9 cellular contexts compared by ENCODE assay signal in the genomic region with DNA sequence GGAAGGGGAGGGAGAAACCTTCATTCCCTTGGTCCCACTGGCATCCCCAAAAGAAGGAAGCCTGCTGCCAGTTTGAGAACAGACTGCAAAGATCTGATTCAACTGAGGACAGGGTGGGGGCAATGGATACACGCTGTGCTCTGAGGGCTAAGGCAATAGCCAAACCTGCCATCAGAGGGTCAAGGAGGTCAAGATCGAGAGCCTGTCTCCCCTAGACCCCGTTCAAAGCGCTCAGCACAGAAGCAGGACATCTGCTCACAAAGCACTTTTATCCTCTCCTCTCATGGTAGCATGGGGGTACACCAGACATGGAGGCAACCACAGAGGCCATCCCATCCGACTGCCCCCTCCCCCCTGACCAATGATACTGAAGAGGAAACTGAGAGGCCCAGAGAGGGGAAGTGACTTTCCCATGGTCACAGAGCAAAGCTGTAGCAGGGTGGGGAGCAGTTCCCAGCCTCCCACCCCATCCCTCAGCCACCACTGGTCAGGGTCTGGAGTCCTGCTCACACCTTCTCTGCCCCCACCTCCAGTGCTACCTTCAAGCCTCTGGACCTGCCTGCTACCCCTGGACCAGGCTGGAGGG. TPM values are rescaled to one million over a fixed set of nuclear protein-coding genes. Genes with fewer than 3 reads are reported as not detected.
DNase-seq lines count a peak whose midpoint lies in the region; ATAC-seq and TF ChIP-seq lines count a peak whose summit lies in the region.
"Had no signal": no experiment of that assay in that cellular context is flagged by ENCODE, and none has a peak within 500 bp of the region (broad histone marks: within the 10 kb centered on the region; RNA-seq: fewer than 3 reads in every experiment).

No MANE protein-coding gene starts in this region.

- H2AFZ ChIP-seq in hepatocyte, result no peak overlapping the region

- H3K27ac ChIP-seq in Panc1 (ENCODE audit: low read length), result no peak overlapping the region
- peak overlapping the region; percentile 53 for H3K27ac ChIP-seq in epithelial cell of prostate
- no peak overlapping the region for H3K27ac ChIP-seq in hepatocyte
- H3K27ac ChIP-seq in suprapubic skin, result no peak overlapping the region

- TF ChIP-seq EP300 in suprapubic skin (IDR thresholded peaks at IDR 0.05), result no peak

- CTCF ChIA-PET in activated naive CD4-positive, alpha-beta T cell treated with anti-CD3 and anti-CD28 coated beads for 36 hours (lab: Charles Lee), result interaction anchor here (1.2 to 9.1 kb wide), 3 partner anchors 11 to 12 kb away, joined by 8 to 86 read pairs (median 16); a partner anchor contains a TSS
- CTCF ChIA-PET in Panc1 (lab: Charles Lee), result interaction anchor here (0.6 kb wide), 1 partner anchor 109 kb away, joined by 3 read pairs; no protein-coding TSS in a partner anchor

- intact Hi-C loops in activated naive CD4-positive, alpha-beta T cell treated with anti-CD3 and anti-CD28 coated beads for 36 hours (cut with micrococcal nuclease), result loop anchor here (1.0 kb wide), 2 partner anchors 78 to 276 kb away; no protein-coding TSS in a partner anchor
- intact Hi-C loops in Panc1 (cut with micrococcal nuclease; ENCODE audit: unreplicated experiment), result no loop called here

- 85% methylated on average over 5 of the region's 5 CpGs for WGBS in hepatocyte (ENCODE audit: low lambda C conversion rate, missing lambda C conversion rate)
- 60% methylated on average over 5 of the region's 5 CpGs for WGBS in suprapubic skin

- no peaks in the 10 kb centered on the region for H3K9me3 Mint-ChIP-seq in activated naive CD4-positive, alpha-beta T cell treated with anti-CD3 and anti-CD28 coated beads for 36 hours
- no peaks in the 10 kb centered on the region for H3K9me3 Mint-ChIP-seq in stimulated activated naive B cell treated with anti-CD40 and anti-IgM and Interleukin-4, amounts not matched to agents 10 μg/mL and 1 μg/mL and 100 μg/mL, for 72 hours

- H3K4me3 ChIP-seq in Panc1 (ENCODE audit: low read depth in 2 of 2, low read length in 2 of 2), result no peak overlapping the region
- no peak overlapping the region for H3K4me3 ChIP-seq in hepatocyte
- H3K4me3 ChIP-seq in suprapubic skin, result no peak overlapping the region

- peaks cover 24% of the 10 kb centered on the region for H3K36me3 Mint-ChIP-seq in activated naive CD4-positive, alpha-beta T cell treated with anti-CD3 and anti-CD28 coated beads for 36 hours (ENCODE audit: low read depth)
- peaks cover 61 to 85% of the 10 kb centered on the region in 2 donors for H3K36me3 Mint-ChIP-seq in stimulated activated naive B cell treated with anti-CD40 and anti-IgM and Interleukin-4, amounts not matched to agents 10 μg/mL and 1 μg/mL and 100 μg/mL, for 72 hours

- peaks cover 53% of the 10 kb centered on the region for H3K4me1 Mint-ChIP-seq in activated naive CD4-positive, alpha-beta T cell treated with anti-CD3 and anti-CD28 coated beads for 36 hours (ENCODE audit: low read depth)
- peaks cover 69 to 88% of the 10 kb centered on the region in 2 donors for H3K4me1 Mint-ChIP-seq in stimulated activated naive B cell treated with anti-CD40 and anti-IgM and Interleukin-4, amounts not matched to agents 10 μg/mL and 1 μg/mL and 100 μg/mL, for 72 hours

- H4K20me1 ChIP-seq in hepatocyte (ENCODE audit: insufficient read depth, poor library complexity, severe bottlenecking), result no peaks in the 10 kb centered on the region

- no peaks in the 10 kb centered on the region for H3K9me2 ChIP-seq in hepatocyte (replicated peaks; ENCODE audit: insufficient read depth)

- H3K27me3 Mint-ChIP-seq in activated naive CD4-positive, alpha-beta T cell treated with anti-CD3 and anti-CD28 coated beads for 36 hours (ENCODE audit: low read depth), result no peaks in the 10 kb centered on the region
- no peaks in the 10 kb centered on the region for H3K27me3 Mint-ChIP-seq in stimulated activated naive B cell treated with anti-CD40 and anti-IgM and Interleukin-4, amounts not matched to agents 10 μg/mL and 1 μg/mL and 100 μg/mL, for 72 hours

- no peak overlapping the region for H3K4me2 ChIP-seq in hepatocyte

- peak; percentile 30 for DNase-seq in activated naive CD4-positive, alpha-beta T cell treated with anti-CD3 and anti-CD28 coated beads for 36 hours
- no peak for DNase-seq in activated naive CD4-positive, alpha-beta T cell treated with Interleukin-2 at 50 U/mL for 16 hours
- DNase-seq in Panc1 (ENCODE audit: low read depth, low spot score) (no peak), epithelial cell of prostate (ENCODE audit: low read depth, low spot score) (no peak), NCI-H2107 (lab: John Stamatoyannopoulos, UW) (no peak), hepatocyte (ENCODE audit: low spot score) (no peak), suprapubic skin (ENCODE audit: low spot score in 2 of 2) (no peak)
- no peak for DNase-seq in stimulated activated naive B cell treated with anti-CD40 and anti-IgM and Interleukin-4, amounts not matched to agents 10 μg/mL and 1 μg/mL and 100 μg/mL, for 72 hours
- DNase-seq: NCI-H524 treated with DMSO at 0.1 percent for 48 hours had no signal

- POLR2A ChIA-PET in Panc1 (lab: Charles Lee), result no interaction called here

- H3K36me3 ChIP-seq in Panc1 (ENCODE audit: control insufficient read depth, insufficient read depth, low read length) (no peaks in the 10 kb centered on the region), hepatocyte (replicated peaks; ENCODE audit: insufficient read depth, low read depth) (no peaks in the 10 kb centered on the region), suprapubic skin (no peaks in the 10 kb centered on the region)

- TF ChIP-seq POLR2A in suprapubic skin (IDR thresholded peaks at IDR 0.05), result no peak

- H3K4me3 Mint-ChIP-seq in activated naive CD4-positive, alpha-beta T cell treated with anti-CD3 and anti-CD28 coated beads for 36 hours, result peak overlapping the region; percentile 76
- H3K4me3 Mint-ChIP-seq in stimulated activated naive B cell treated with anti-CD40 and anti-IgM and Interleukin-4, amounts not matched to agents 10 μg/mL and 1 μg/mL and 100 μg/mL, for 72 hours, result peak overlapping the region; percentile 82 to 86

- H3K4me1 ChIP-seq in Panc1 (ENCODE audit: control insufficient read depth, insufficient read depth, low read length), result no peaks in the 10 kb centered on the region
- H3K4me1 ChIP-seq in hepatocyte (ENCODE audit: insufficient read depth), result no peaks in the 10 kb centered on the region
- H3K4me1 ChIP-seq in suprapubic skin, result peaks cover 16% of the 10 kb centered on the region

- no peaks in the 10 kb centered on the region for H3K27me3 ChIP-seq in Panc1 (ENCODE audit: control insufficient read depth, insufficient read depth, low read length)
- no peaks in the 10 kb centered on the region for H3K27me3 ChIP-seq in hepatocyte
- H3K27me3 ChIP-seq in suprapubic skin, result peaks cover 3% of the 10 kb centered on the region

- H3K9me3 ChIP-seq in Panc1 (ENCODE audit: control insufficient read depth, insufficient read depth, low read depth, low read length), result no peaks in the 10 kb centered on the region
- H3K9me3 ChIP-seq in hepatocyte (ENCODE audit: low read depth), result no peaks in the 10 kb centered on the region
- H3K9me3 ChIP-seq in suprapubic skin, result no peaks in the 10 kb centered on the region

- peak overlapping the region; percentile 98 for H3K27ac Mint-ChIP-seq in activated naive CD4-positive, alpha-beta T cell treated with anti-CD3 and anti-CD28 coated beads for 36 hours
- H3K27ac Mint-ChIP-seq in stimulated activated naive B cell treated with anti-CD40 and anti-IgM and Interleukin-4, amounts not matched to agents 10 μg/mL and 1 μg/mL and 100 μg/mL, for 72 hours, result peak overlapping the region; percentile 96

- 0 out of 2 replicates have a peak, but pooled peaks have one; percentile 9 for ATAC-seq in Panc1
- ATAC-seq in stimulated activated naive B cell treated with anti-CD40 and anti-IgM and Interleukin-4, amounts not matched to agents 10 μg/mL and 1 μg/mL and 100 μg/mL, for 72 hours (replicated peaks), result peak; percentile 5 to 10

- in situ Hi-C loops in Panc1 (cut with HindIII; ENCODE audit: low pct_unique_long_range_greater_than_20kb, low sequenced_read_pairs), result no loop called here

- BruUV-seq in Panc1 (replicated peaks; lab: Mats Ljungman, UMichigan), result no TSS peak

- H3K79me2 ChIP-seq in hepatocyte, result no peaks in the 10 kb centered on the region

- no peak for TF ChIP-seq CTCF in Panc1 (IDR thresholded peaks at IDR 0.05)
- no peak for TF ChIP-seq CTCF in hepatocyte (IDR thresholded peaks at IDR 0.05; ENCODE audit: poor library complexity)
- no peak for TF ChIP-seq CTCF in suprapubic skin (IDR thresholded peaks at IDR 0.05)

RNA-seq across cellular contexts. Expression of a gene that starts 11.1 kb away (rescaled TPM):
- 10 to 100 TPM; 30.0 to 31.9 TPM for total RNA-seq in activated naive CD4-positive, alpha-beta T cell treated with anti-CD3 and anti-CD28 coated beads for 36 hours
- 0.10 TPM for total RNA-seq in Panc1 (2021; ENCODE audit: unreplicated experiment)
- polyA plus RNA-seq in Panc1 (2012; ENCODE audit: insufficient read length), result 0.22 TPM
- 0.16 TPM in 1 of 2 replicates, not detected in the other for total RNA-seq in hepatocyte
- polyA plus RNA-seq in hepatocyte, result 0.15 and 0.52 TPM in 2 replicates
- 100 to 1,000 TPM in 1 of 4 donors, under 1 TPM in 3; 0.55 to 244 (median 0.71) TPM for total RNA-seq in suprapubic skin

RNA-seq across cellular contexts. Expression of a gene that starts 45.2 kb away (rescaled TPM):
- total RNA-seq in activated naive CD4-positive, alpha-beta T cell treated with anti-CD3 and anti-CD28 coated beads for 36 hours, result 1 to 10 TPM; 8.4 to 8.8 TPM
- 15.7 TPM for total RNA-seq in Panc1 (2021; ENCODE audit: unreplicated experiment)
- polyA plus RNA-seq in Panc1 (2012; ENCODE audit: insufficient read length), result 16.9 TPM
- total RNA-seq in hepatocyte, result 10.7 and 11.8 TPM in 2 replicates
- polyA plus RNA-seq in hepatocyte, result 13.3 and 13.6 TPM in 2 replicates
- 10 to 100 TPM; 31.1 to 42.9 (median 33.5) TPM for total RNA-seq in suprapubic skin

RNA-seq across cellular contexts. Expression of a gene that starts 51.1 kb away (rescaled TPM):
- 1 to 10 TPM; 1.9 to 2.2 TPM for total RNA-seq in activated naive CD4-positive, alpha-beta T cell treated with anti-CD3 and anti-CD28 coated beads for 36 hours
- total RNA-seq in Panc1 (2021; ENCODE audit: unreplicated experiment), result 0.62 TPM
- 0.28 TPM for polyA plus RNA-seq in Panc1 (2012; ENCODE audit: insufficient read length)
- total RNA-seq in hepatocyte, result 0.60 and 0.92 TPM in 2 replicates
- polyA plus RNA-seq in hepatocyte, result 0.34 and 0.50 TPM in 2 replicates
- total RNA-seq in suprapubic skin, result 1 to 10 TPM in 3 of 4 donors, under 1 TPM in 1; 0.68 to 2.3 (median 1.1) TPM
